In the genomic region with DNA sequence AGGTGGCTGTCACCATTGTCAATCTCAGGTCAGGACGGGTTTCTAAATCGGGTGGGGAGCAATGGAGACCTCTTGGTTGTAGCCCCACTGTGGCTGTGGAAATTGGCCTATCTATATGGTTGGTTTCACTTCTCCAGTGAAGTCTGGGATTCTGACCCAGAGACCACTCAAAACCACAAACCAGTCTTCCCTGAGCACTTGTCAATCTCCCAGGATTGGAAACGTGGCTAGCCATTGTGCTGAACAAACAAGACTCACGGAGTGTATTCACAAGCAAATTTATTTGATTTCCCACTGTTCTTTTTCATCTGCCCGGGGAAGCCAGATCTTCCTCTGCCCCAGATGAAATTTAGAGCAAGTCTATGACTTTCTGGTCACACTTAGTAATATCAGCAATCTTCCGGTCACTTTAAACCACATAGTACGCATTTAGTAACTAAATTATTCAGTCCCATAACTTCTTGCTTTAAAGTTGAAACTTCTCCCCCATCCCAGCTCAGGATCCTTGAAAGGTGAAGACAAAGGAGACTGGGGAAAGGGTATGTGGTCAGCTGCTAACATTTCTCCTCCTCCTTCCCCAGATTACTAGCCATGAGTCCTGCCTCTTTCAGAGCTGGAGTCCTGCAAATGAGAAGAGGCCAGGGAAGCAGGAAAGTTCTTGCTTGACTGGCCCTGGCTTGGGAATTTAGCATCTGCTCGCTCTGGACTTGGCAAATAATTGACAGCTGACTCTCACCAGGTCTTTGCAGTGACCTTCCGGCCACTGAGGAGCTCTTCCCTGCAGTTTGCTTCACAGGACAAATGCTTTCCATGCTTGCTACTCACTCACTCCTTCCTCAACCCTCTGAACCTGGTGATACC, we compare ENCODE assay signal across 15 cellular contexts.
DNase-seq lines count a peak whose midpoint lies in the region; ATAC-seq and TF ChIP-seq lines count a peak whose summit lies in the region.
"Had no signal": no experiment of that assay in that cellular context is flagged by ENCODE, and none has a peak within 500 bp of the region (broad histone marks: within the 10 kb centered on the region; RNA-seq: fewer than 3 reads in every experiment).

No MANE protein-coding gene starts in this region.

- H3K9me2 ChIP-seq in OCI-LY7 (ENCODE audit: insufficient read depth, low read length): no peaks in the 10 kb centered on the region
- H3K9me2 ChIP-seq in hepatocyte (replicated peaks; ENCODE audit: insufficient read depth): no peaks in the 10 kb centered on the region

- no peak for ATAC-seq in stimulated activated naive CD8-positive, alpha-beta T cell treated with anti-CD3 and anti-CD28 coated beads, Interleukin-15, Interleukin-2, amounts not matched to agents 100 U/mL and 50 U/mL, for 24 hours
- ATAC-seq: activated naive CD4-positive, alpha-beta T cell treated with anti-CD3 and anti-CD28 coated beads, Interleukin-2, amount 50 U/mL, for 72 hours had no signal

- H4K20me1 ChIP-seq in OCI-LY7 (ENCODE audit: insufficient read depth, low read length): no peaks in the 10 kb centered on the region
- H4K20me1 ChIP-seq in hepatocyte (ENCODE audit: insufficient read depth, poor library complexity, severe bottlenecking): no peaks in the 10 kb centered on the region

- DNase-seq in stimulated activated naive CD8-positive, alpha-beta T cell treated with anti-CD3 and anti-CD28 coated beads, Interleukin-15, Interleukin-2, amounts not matched to agents 100 U/mL and 50 U/mL, for 24 hours: no peak
- DNase-seq in OCI-LY7 (ENCODE audit: low spot score): no peak
- DNase-seq in hepatocyte (ENCODE audit: low spot score): no peak
- DNase-seq in cardiac septum (ENCODE audit: low spot score): no peak
- no peak for DNase-seq in SW 1271 (lab: John Stamatoyannopoulos, UW)
- DNase-seq in iPS-NIHi7 (ENCODE audit: extremely low spot score): no peak
- no peak for DNase-seq in MG63
- DNase-seq: activated CD4-positive, alpha-beta T cell treated with anti-CD3 and anti-CD28 coated beads, Interleukin-2, amount 50 U/mL, for 1 hour; effector CD4-positive, alpha-beta T cell; Karpas-422; retina; upper lobe of left lung had no signal

- H3K27ac Mint-ChIP-seq in stimulated activated naive CD8-positive, alpha-beta T cell treated with anti-CD3 and anti-CD28 coated beads, Interleukin-15, Interleukin-2, amounts not matched to agents 100 ng/mL and 50 ng/mL, for 24 hours: peak overlapping the region; percentile 22

- no TSS peak for BruUV-seq in OCI-LY7 (replicated peaks; lab: Mats Ljungman, UMichigan)

- H3K27ac ChIP-seq in OCI-LY7 (ENCODE audit: low read depth, low read length, poor library complexity, severe bottlenecking) (no peak overlapping the region), hepatocyte (peak overlapping the region; percentile 82)

- H3K27me3 ChIP-seq in hepatocyte (no peaks in the 10 kb centered on the region), MG63 (no peaks in the 10 kb centered on the region)
- H3K27me3 ChIP-seq: upper lobe of left lung had no signal

- H3K27me3 Mint-ChIP-seq in stimulated activated naive CD8-positive, alpha-beta T cell treated with anti-CD3 and anti-CD28 coated beads, Interleukin-15, Interleukin-2, amounts not matched to agents 100 ng/mL and 50 ng/mL, for 24 hours: no peaks in the 10 kb centered on the region

- H3K36me3 Mint-ChIP-seq in stimulated activated naive CD8-positive, alpha-beta T cell treated with anti-CD3 and anti-CD28 coated beads, Interleukin-15, Interleukin-2, amounts not matched to agents 100 ng/mL and 50 ng/mL, for 24 hours (ENCODE audit: low read depth): no peaks in the 10 kb centered on the region

- CTCF ChIA-PET in OCI-LY7 (lab: Charles Lee; ENCODE audit: unreplicated experiment): interaction anchor here (1.3 to 1.7 kb wide), 2 partner anchors 23 to 186 kb away, joined by 3 to 4 read pairs; no protein-coding TSS in a partner anchor

- H3K4me3 ChIP-seq in OCI-LY7 (ENCODE audit: low read depth, low read length, poor library complexity, severe bottlenecking) (no peak overlapping the region), hepatocyte (no peak overlapping the region), MG63 (no peak overlapping the region)
- H3K4me3 ChIP-seq: GM23248, upper lobe of left lung had no signal

- H3K4me3 Mint-ChIP-seq in stimulated activated naive CD8-positive, alpha-beta T cell treated with anti-CD3 and anti-CD28 coated beads, Interleukin-15, Interleukin-2, amounts not matched to agents 100 ng/mL and 50 ng/mL, for 24 hours: no peak overlapping the region

- H3K4me1 Mint-ChIP-seq in stimulated activated naive CD8-positive, alpha-beta T cell treated with anti-CD3 and anti-CD28 coated beads, Interleukin-15, Interleukin-2, amounts not matched to agents 100 ng/mL and 50 ng/mL, for 24 hours (ENCODE audit: low read depth): peaks cover 76% of the 10 kb centered on the region

- TF ChIP-seq CTCF in OCI-LY7 (conservative IDR thresholded peaks at IDR 0.05; ENCODE audit: low read length) (no peak), hepatocyte (IDR thresholded peaks at IDR 0.05; ENCODE audit: poor library complexity) (no peak)

- no peaks in the 10 kb centered on the region for H3K79me2 ChIP-seq in OCI-LY7 (ENCODE audit: insufficient read depth, low read depth, low read length)
- no peaks in the 10 kb centered on the region for H3K79me2 ChIP-seq in hepatocyte

- H3K9me3 ChIP-seq in OCI-LY7 (ENCODE audit: low read length): no peaks in the 10 kb centered on the region
- H3K9me3 ChIP-seq in hepatocyte (ENCODE audit: low read depth): no peaks in the 10 kb centered on the region
- H3K9me3 ChIP-seq in MG63: no peaks in the 10 kb centered on the region
- H3K9me3 ChIP-seq: upper lobe of left lung had no signal

- H3K4me1 ChIP-seq in OCI-LY7 (ENCODE audit: insufficient read depth, low read length, poor library complexity, severe bottlenecking): peaks cover 76% of the 10 kb centered on the region
- peaks cover 35% of the 10 kb centered on the region for H3K4me1 ChIP-seq in hepatocyte (ENCODE audit: insufficient read depth)

- intact Hi-C loops in OCI-LY7 (cut with micrococcal nuclease; ENCODE audit: unreplicated experiment): loop anchor here (5.0 to 10.0 kb wide), 3 partner anchors 77 to 379 kb away; no protein-coding TSS in a partner anchor
- intact Hi-C loops in cardiac septum (cut with DNase I): no loop called here

- POLR2A ChIA-PET in OCI-LY7 (lab: Charles Lee): interaction anchor here (0.5 to 1.6 kb wide), 7 partner anchors 9 to 204 kb away, joined by 3 to 6 read pairs (median 3); no protein-coding TSS in a partner anchor

- H2AFZ ChIP-seq in OCI-LY7 (ENCODE audit: low read length): no peak overlapping the region
- H2AFZ ChIP-seq in hepatocyte: no peak overlapping the region

- no peaks in the 10 kb centered on the region for H3K9me3 Mint-ChIP-seq in stimulated activated naive CD8-positive, alpha-beta T cell treated with anti-CD3 and anti-CD28 coated beads, Interleukin-15, Interleukin-2, amounts not matched to agents 100 ng/mL and 50 ng/mL, for 24 hours
- H3K9me3 Mint-ChIP-seq: activated naive CD4-positive, alpha-beta T cell treated with anti-CD3 and anti-CD28 coated beads, Interleukin-2, amount 50 U/mL, for 72 hours had no signal

- H3K4me2 ChIP-seq in OCI-LY7 (ENCODE audit: low read length) (peak overlapping the region; percentile 46), hepatocyte (no peak overlapping the region)

- 80% methylated on average over 9 of the region's 9 CpGs for WGBS in hepatocyte (ENCODE audit: low lambda C conversion rate, missing lambda C conversion rate)

- H3K36me3 ChIP-seq in OCI-LY7 (ENCODE audit: insufficient read depth, low read length) (no peaks in the 10 kb centered on the region), hepatocyte (replicated peaks; ENCODE audit: insufficient read depth, low read depth) (no peaks in the 10 kb centered on the region), MG63 (no peaks in the 10 kb centered on the region)
- H3K36me3 ChIP-seq: upper lobe of left lung had no signal
